In genomic region chr5:53479045-53479655, GRCh38 we compare ENCODE assay signal across 8 cellular contexts. TPM values are rescaled to one million over a fixed set of nuclear protein-coding genes. Genes with fewer than 3 reads are reported as not detected.
DNase-seq lines count a peak whose midpoint lies in the region; ATAC-seq and TF ChIP-seq lines count a peak whose summit lies in the region.

No MANE protein-coding gene starts in this region.

- TF ChIP-seq CTCF in heart left ventricle (IDR thresholded peaks at IDR 0.05) (no peak), right lobe of liver (IDR thresholded peaks at IDR 0.05) (no peak), vagina (IDR thresholded peaks at IDR 0.05) (no peak)

- H3K4me1 ChIP-seq in heart left ventricle (peaks cover 0 to 38% (median 7%) of the 10 kb centered on the region in 12 donors), adipocyte (ENCODE audit: control insufficient read depth, insufficient read depth, low read length) (peaks cover 24% of the 10 kb centered on the region), right lobe of liver (peaks cover 0 to 45% (median 21%) of the 10 kb centered on the region in 4 donors), vagina (peaks cover 28% of the 10 kb centered on the region)

- peaks cover 0 to 24% (median 0%) of the 10 kb centered on the region in 9 donors for H3K27me3 ChIP-seq in heart left ventricle
- no peaks in the 10 kb centered on the region for H3K27me3 ChIP-seq in adipocyte (replicated peaks; ENCODE audit: control insufficient read depth, insufficient read depth, low read length)
- H3K27me3 ChIP-seq in right lobe of liver: no peaks in the 10 kb centered on the region
- H3K27me3 ChIP-seq in vagina: no peaks in the 10 kb centered on the region

- DNase-seq in heart left ventricle (no peak), left ventricle myocardium superior (no peak), adipocyte (ENCODE audit: low read depth) (no peak), right lobe of liver (no peak), vagina (ENCODE audit: extremely low spot score in 2 of 2) (no peak), NCI-H82 treated with DMSO at 0.1 percent for 48 hours (lab: John Stamatoyannopoulos, UW; ENCODE audit: unreplicated experiment) (no peak), DMS79 (lab: John Stamatoyannopoulos, UW) (no peak), NCI-H446 (lab: John Stamatoyannopoulos, UW) (no peak)

- peak overlapping the region; percentile 58 to 93 (median 70) for H3K4me3 ChIP-seq in heart left ventricle
- peak overlapping the region; percentile 88 for H3K4me3 ChIP-seq in adipocyte (ENCODE audit: low read length)
- peak overlapping the region; percentile 68 to 75 (median 72) for H3K4me3 ChIP-seq in right lobe of liver
- peak overlapping the region; percentile 53 to 71 for H3K4me3 ChIP-seq in vagina

- ATAC-seq in heart left ventricle (no peak), left ventricle myocardium superior (no peak), right lobe of liver (no peak)

- TF ChIP-seq POLR2A in heart left ventricle (IDR thresholded peaks at IDR 0.05) (no peak), right lobe of liver (IDR thresholded peaks at IDR 0.05) (no peak), vagina (IDR thresholded peaks at IDR 0.05) (no peak)

- WGBS in heart left ventricle, 4 donors: 0 to 1% (median 1%) methylated on average over 17 of the region's 17 CpGs
- WGBS in right lobe of liver (ENCODE audit: insufficient coverage, low coverage, low lambda C conversion rate, missing lambda C conversion rate): under 1% methylated on average over 17 of the region's 17 CpGs

- peak overlapping the region; percentile 92 for H3K9ac ChIP-seq in adipocyte (ENCODE audit: low read length)

- H3K9me3 ChIP-seq in heart left ventricle (no peaks in the 10 kb centered on the region), adipocyte (ENCODE audit: control insufficient read depth, low read length) (no peaks in the 10 kb centered on the region), right lobe of liver (no peaks in the 10 kb centered on the region), vagina (no peaks in the 10 kb centered on the region)

- H3K36me3 ChIP-seq in heart left ventricle (peaks cover 0 to 2% (median 0%) of the 10 kb centered on the region in 9 donors), adipocyte (ENCODE audit: control insufficient read depth, insufficient read depth, low read length, severe bottlenecking) (peaks cover 9% of the 10 kb centered on the region), right lobe of liver (peaks cover 0 to 7% (median 0%) of the 10 kb centered on the region in 4 donors), vagina (no peaks in the 10 kb centered on the region)

- intact Hi-C loops in heart left ventricle (cut with DNase I) (loop anchor here (2.0 to 10.0 kb wide), 12 partner anchors 386 to 753 kb away; no protein-coding TSS in a partner anchor), left ventricle myocardium superior (cut with micrococcal nuclease) (no loop called here), right lobe of liver (cut with DNase I) (no loop called here), vagina (cut with DNase I) (loop anchor here (10.0 kb wide), 1 partner anchor 736 kb away; no protein-coding TSS in a partner anchor)

- H3K27ac ChIP-seq in heart left ventricle (peak overlapping the region in 10 of 12 donors; percentile 2 to 80 (median 70)), right lobe of liver (peak overlapping the region; percentile 79 to 98 (median 95)), vagina (peak overlapping the region; percentile 77)

RNA-seq across cellular contexts. Expression of gene FST, which starts 1.3 kb away (rescaled TPM):
- 1 to 10 TPM in 6 of 9 donors, under 1 TPM in 3; 0.50 to 4.8 (median 2.0) TPM for total RNA-seq in heart left ventricle
- 1 to 10 TPM in 1 of 2 donors, under 1 TPM in 1; 0.22 to 2.8 TPM for polyA plus RNA-seq in heart left ventricle
- 3.2 TPM for total RNA-seq in left ventricle myocardium superior
- 10 to 100 TPM; 13.1 to 28.2 (median 15.3) TPM for total RNA-seq in right lobe of liver
- total RNA-seq in vagina: 5.6 TPM

Comparison
In these comparisons a context has a peak if more than half of its experiments do, and no peak if none do; other contexts are left out.
1. intact Hi-C loops: an anchor here in heart left ventricle (2.0 to 10.0 kb wide) and vagina (10.0 kb wide); none called in left ventricle myocardium superior and right lobe of liver.